In genomic region chr5:134225780-134226440, GRCh38 we compare ENCODE assay signal across 8 cellular contexts. TPM values are rescaled to one million over a fixed set of nuclear protein-coding genes. Genes with fewer than 3 reads are reported as not detected.
DNase-seq lines count a peak whose midpoint lies in the region; ATAC-seq and TF ChIP-seq lines count a peak whose summit lies in the region.

PPP2CA (minus strand) TSS chr5:134226073; CDS start chr5:134225861, 212 bp downstream.

- no peak for TF ChIP-seq EP300 in gastroesophageal sphincter (IDR thresholded peaks at IDR 0.05)

- H3K4me1 ChIP-seq in gastroesophageal sphincter, result peaks cover 0 to 49% (median 13%) of the 10 kb centered on the region in 3 donors

- ATAC-seq in gastroesophageal sphincter, result peak; percentile 96

- H3K27ac Mint-ChIP-seq in HFFc6, result peak within 1 kb of the TSS; percentile 98
- H3K27ac Mint-ChIP-seq in activated naive CD4-positive, alpha-beta T cell treated with anti-CD3 and anti-CD28 coated beads, Interleukin-2, amount 10 ng/mL, durations not matched to agents 7 days and 5 days, result peak within 1 kb of the TSS; percentile 99

- H3K9ac ChIP-seq in SK-N-MC (ENCODE audit: insufficient read length), result peak within 1 kb of the TSS; percentile 98

- peak within 1 kb of the TSS; percentile 96 for H3K4me3 ChIP-seq in NB4 (ENCODE audit: low read depth, low read length)
- H3K4me3 ChIP-seq in SK-N-MC, result peak within 1 kb of the TSS; percentile 92
- H3K4me3 ChIP-seq in gastroesophageal sphincter, result peak within 1 kb of the TSS; percentile 72 to 97

- H3K4me3 Mint-ChIP-seq in HFFc6, result peak within 1 kb of the TSS; percentile 88
- peak within 1 kb of the TSS; percentile 95 for H3K4me3 Mint-ChIP-seq in activated naive CD4-positive, alpha-beta T cell treated with anti-CD3 and anti-CD28 coated beads, Interleukin-2, amount 10 ng/mL, durations not matched to agents 7 days and 5 days

- WGBS in gastroesophageal sphincter (ENCODE audit: low coverage in 1 of 2), 2 donors, result 0% methylated on average over 5 of the region's 73 CpGs; no CpG with 5 or more reads in 1 of the 2 donors

- no peak; the same call in 1 of the 2 replicates for TF ChIP-seq CTCF in HFFc6 (IDR thresholded peaks at IDR 0.05)
- no peak for TF ChIP-seq CTCF in NB4 (IDR thresholded peaks at IDR 0.05; ENCODE audit: low read depth, low read length)
- no peak for TF ChIP-seq CTCF in gastroesophageal sphincter (IDR thresholded peaks at IDR 0.05)

- DNase-seq in GM04503 (ENCODE audit: low read depth) (peak; percentile 90), HFFc6 (peak; percentile 98), NB4 (ENCODE audit: low read depth) (peak; percentile 98), SK-N-MC (ENCODE audit: low read depth, low spot score) (peak; percentile 93), non-pigmented ciliary epithelial cell (ENCODE audit: low read depth) (peak; percentile 91), superior temporal gyrus (ENCODE audit: extremely low spot score) (peak; percentile 98)
- DNase-seq in activated naive CD4-positive, alpha-beta T cell treated with anti-CD3 and anti-CD28 coated beads, Interleukin-2, amount 10 ng/mL, durations not matched to agents 7 days and 5 days, result peak; percentile 99

- H3K36me3 ChIP-seq in SK-N-MC (ENCODE audit: insufficient read depth, low read length) (peaks cover 35% of the 10 kb centered on the region), gastroesophageal sphincter (peaks cover 0 to 3% of the 10 kb centered on the region in 2 donors)

- H3K9me3 Mint-ChIP-seq in HFFc6, result no peaks in the 10 kb centered on the region
- H3K9me3 Mint-ChIP-seq in activated naive CD4-positive, alpha-beta T cell treated with anti-CD3 and anti-CD28 coated beads, Interleukin-2, amount 10 ng/mL, durations not matched to agents 7 days and 5 days, result no peaks in the 10 kb centered on the region

- no peaks in the 10 kb centered on the region for H3K27me3 ChIP-seq in gastroesophageal sphincter

- H3K27me3 Mint-ChIP-seq in HFFc6 (ENCODE audit: insufficient read depth), result peaks cover 5% of the 10 kb centered on the region
- H3K27me3 Mint-ChIP-seq in activated naive CD4-positive, alpha-beta T cell treated with anti-CD3 and anti-CD28 coated beads, Interleukin-2, amount 10 ng/mL, durations not matched to agents 7 days and 5 days, result peaks cover 5% of the 10 kb centered on the region

- H3K36me3 Mint-ChIP-seq in HFFc6 (ENCODE audit: low read depth), result peaks cover 24% of the 10 kb centered on the region
- peaks cover 29% of the 10 kb centered on the region for H3K36me3 Mint-ChIP-seq in activated naive CD4-positive, alpha-beta T cell treated with anti-CD3 and anti-CD28 coated beads, Interleukin-2, amount 10 ng/mL, durations not matched to agents 7 days and 5 days

- H3K27ac ChIP-seq in SK-N-MC, result peak within 1 kb of the TSS; percentile 90
- peak within 1 kb of the TSS; percentile 91 to 100 (median 100) for H3K27ac ChIP-seq in gastroesophageal sphincter

- TF ChIP-seq POLR2A in NB4 (IDR thresholded peaks at IDR 0.05; ENCODE audit: extremely low read depth, insufficient read length) (peak; percentile 84), gastroesophageal sphincter (IDR thresholded peaks at IDR 0.05) (peak; percentile 78 to 81)

- peaks cover 50% of the 10 kb centered on the region for H3K4me1 Mint-ChIP-seq in HFFc6 (ENCODE audit: low read depth)
- H3K4me1 Mint-ChIP-seq in activated naive CD4-positive, alpha-beta T cell treated with anti-CD3 and anti-CD28 coated beads, Interleukin-2, amount 10 ng/mL, durations not matched to agents 7 days and 5 days, result peaks cover 43% of the 10 kb centered on the region

- H3K9me3 ChIP-seq in SK-N-MC (ENCODE audit: low read depth, low read length) (no peaks in the 10 kb centered on the region), gastroesophageal sphincter (no peaks in the 10 kb centered on the region)

- CTCF ChIA-PET in activated naive CD4-positive, alpha-beta T cell treated with anti-CD3 and anti-CD28 coated beads, Interleukin-2, amount 10 ng/mL, durations not matched to agents 7 days and 5 days (lab: Charles Lee), result interaction anchor here (1.1 to 2.1 kb wide), 5 partner anchors 39 to 362 kb away, joined by 3 to 7 read pairs (median 5); no protein-coding TSS in a partner anchor

RNA-seq across cellular contexts. Expression of gene PPP2CA, which starts in this region (rescaled TPM):
- total RNA-seq in HFFc6 (2021; fragmentation: NEBNext Ultra II Directional; extraction: Animal tissue kit (Norgen Biotek cat#: 25700)), result 100 to 1,000 TPM; 153 to 172 (median 156) TPM
- 100 to 1,000 TPM; 116 to 212 (median 129) TPM for total RNA-seq in gastroesophageal sphincter

Comparison
In these comparisons a context has a peak if more than half of its experiments do, and no peak if none do; other contexts are left out.
1. Peak in every context shown above with its lines: DNase-seq, ATAC-seq, H3K4me3 ChIP-seq and H3K27ac ChIP-seq.